In genomic region chr18:37260367-37261093, GRCh38 we compare ENCODE assay signal across 28 cellular contexts.
"Had no signal": no experiment of that assay in that cellular context is flagged by ENCODE, and none has a peak within 500 bp of the region (broad histone marks: within the 10 kb centered on the region; RNA-seq: fewer than 3 reads in every experiment).

No MANE protein-coding gene starts in this region.

- H3K4me3 ChIP-seq: ovary, psoas muscle, right lobe of liver, sigmoid colon, smooth muscle cell, stomach, testis, tibial artery, transverse colon, upper lobe of right lung, uterus had no signal

- H3K9me3 ChIP-seq: neutrophil, ovary, psoas muscle, right lobe of liver, sigmoid colon, stomach, testis, tibial artery, transverse colon, upper lobe of right lung, uterus had no signal

- H3K27ac Mint-ChIP-seq: natural killer cell; nephron; progenitor cell of endocrine pancreas; stimulated activated effector memory CD8-positive, alpha-beta T cell treated with anti-CD3 and anti-CD28 coated beads, Interleukin-12 subunit alpha, Interleukin-12 subunit beta, amount 100 ng/mL, for 72 hours; stimulated activated naive B cell treated with anti-CD40 and anti-IgM and Interleukin-4, amounts not matched to agents 10 μg/mL and 1 μg/mL and 100 μg/mL, for 72 hours; stimulated activated naive CD8-positive, alpha-beta T cell treated with anti-CD3 and anti-CD28 coated beads, Interleukin-15, Interleukin-2, amounts not matched to agents 100 ng/mL and 50 ng/mL, for 24 hours; type B pancreatic cell had no signal

- H3K27ac ChIP-seq: neutrophil, ovary, parathyroid adenoma, psoas muscle, right lobe of liver, sigmoid colon, stomach, testis, tibial artery, transverse colon, upper lobe of right lung, uterus had no signal

- H3K36me3 Mint-ChIP-seq: naive thymus-derived CD4-positive, alpha-beta T cell; natural killer cell; stimulated activated effector memory CD8-positive, alpha-beta T cell treated with anti-CD3 and anti-CD28 coated beads, Interleukin-12 subunit alpha, Interleukin-12 subunit beta, amount 100 ng/mL, for 72 hours; stimulated activated naive B cell treated with anti-CD40 and anti-IgM and Interleukin-4, amounts not matched to agents 10 μg/mL and 1 μg/mL and 100 μg/mL, for 72 hours; type B pancreatic cell had no signal

- H3K4me2 ChIP-seq: smooth muscle cell had no signal

- H3K27me3 ChIP-seq: ovary, right lobe of liver, testis had no signal

- H3K79me2 ChIP-seq: parathyroid adenoma had no signal

- DNase-seq: naive thymus-derived CD4-positive, alpha-beta T cell; natural killer cell; ovary; psoas muscle; right cardiac atrium; right lobe of liver; sigmoid colon; stimulated activated CD4-positive, alpha-beta T cell treated with anti-CD3 and anti-CD28 coated beads, Interleukin-15, amount 100 ng/mL, for 24 hours; stimulated activated CD4-positive, alpha-beta T cell treated with anti-CD3 and anti-CD28 coated beads, Interleukin-2, amount 100 ng/mL, for 24 hours; stimulated activated CD4-positive, alpha-beta T cell treated with anti-CD3 and anti-CD28 coated beads, Interleukin-2, amount 100 ng/mL, for 48 hours; stimulated activated CD4-positive, alpha-beta T cell treated with anti-CD3 and anti-CD28 coated beads, Interleukin-4, amount 100 ng/mL, for 24 hours; stimulated activated naive B cell treated with anti-CD40 and anti-IgM and Interleukin-4, amounts not matched to agents 10 μg/mL and 1 μg/mL and 100 μg/mL, for 72 hours; stimulated activated naive CD4-positive, alpha-beta T cell treated with Interleukin-2 at 50 U/mL for 16 hours; stomach; testis; tibial artery; transverse colon; upper lobe of right lung; uterus had no signal

- H3K4me3 Mint-ChIP-seq: naive thymus-derived CD4-positive, alpha-beta T cell; natural killer cell; nephron; neural crest cell; stimulated activated effector memory CD8-positive, alpha-beta T cell treated with anti-CD3 and anti-CD28 coated beads, Interleukin-12 subunit alpha, Interleukin-12 subunit beta, amount 100 ng/mL, for 72 hours; stimulated activated naive B cell treated with anti-CD40 and anti-IgM and Interleukin-4, amounts not matched to agents 10 μg/mL and 1 μg/mL and 100 μg/mL, for 72 hours; stimulated activated naive CD8-positive, alpha-beta T cell treated with anti-CD3 and anti-CD28 coated beads, Interleukin-15, Interleukin-2, amounts not matched to agents 100 ng/mL and 50 ng/mL, for 24 hours; type B pancreatic cell had no signal

- H3K4me1 Mint-ChIP-seq: naive thymus-derived CD4-positive, alpha-beta T cell; natural killer cell; neural crest cell; stimulated activated effector memory CD8-positive, alpha-beta T cell treated with anti-CD3 and anti-CD28 coated beads, Interleukin-12 subunit alpha, Interleukin-12 subunit beta, amount 100 ng/mL, for 72 hours; stimulated activated naive B cell treated with anti-CD40 and anti-IgM and Interleukin-4, amounts not matched to agents 10 μg/mL and 1 μg/mL and 100 μg/mL, for 72 hours had no signal

- H3K4me1 ChIP-seq: parathyroid adenoma, psoas muscle, right lobe of liver, sigmoid colon, stomach, testis, tibial artery, transverse colon, upper lobe of right lung, uterus had no signal

- H3K9ac ChIP-seq: parathyroid adenoma had no signal

- H3K9me3 Mint-ChIP-seq: natural killer cell; nephron; neural crest cell; stimulated activated effector memory CD8-positive, alpha-beta T cell treated with anti-CD3 and anti-CD28 coated beads, Interleukin-12 subunit alpha, Interleukin-12 subunit beta, amount 100 ng/mL, for 72 hours; type B pancreatic cell had no signal

- H2AFZ ChIP-seq: parathyroid adenoma had no signal

- H3K36me3 ChIP-seq: neutrophil, ovary, right lobe of liver, sigmoid colon, stomach, tibial artery, transverse colon, upper lobe of right lung, uterus had no signal

- ATAC-seq: naive thymus-derived CD4-positive, alpha-beta T cell; natural killer cell; psoas muscle; right cardiac atrium; right lobe of liver; stimulated activated effector memory CD8-positive, alpha-beta T cell treated with anti-CD3 and anti-CD28 coated beads, Interleukin-12 subunit alpha, Interleukin-12 subunit beta, amount 100 ng/mL, for 72 hours; stimulated activated naive B cell treated with anti-CD40 and anti-IgM and Interleukin-4, amounts not matched to agents 10 μg/mL and 1 μg/mL and 100 μg/mL, for 72 hours; upper lobe of right lung had no signal
